ENCODE assay signal across 8 cellular contexts in genomic region chr19:7681336-7682174, GRCh38. TPM values are rescaled to one million over a fixed set of nuclear protein-coding genes. Genes with fewer than 3 reads are reported as not detected.
A peak's percentile ranks its signal among the peaks of the same experiment; 100 is the strongest.
DNase-seq lines count a peak whose midpoint lies in the region; ATAC-seq and TF ChIP-seq lines count a peak whose summit lies in the region.

No MANE protein-coding gene starts in this region.

- no peaks in the 10 kb centered on the region for H3K9me3 ChIP-seq in endodermal cell (ENCODE audit: control insufficient read depth, low read length)

- H3K27ac Mint-ChIP-seq in endodermal cell = peak overlapping the region; percentile 85

- peaks cover 25% of the 10 kb centered on the region for H3K27me3 Mint-ChIP-seq in endodermal cell (ENCODE audit: insufficient read depth)

- ATAC-seq in GM21360 (IDR thresholded peaks at IDR 0.05; ENCODE audit: unreplicated experiment) (peak; percentile 26), GM21529 (IDR thresholded peaks at IDR 0.05; ENCODE audit: unreplicated experiment) (no peak)

- DNase-seq in AG10803 (ENCODE audit: low read depth) (peak; percentile 71), NOMO-1 (lab: John Stamatoyannopoulos, UW; ENCODE audit: unreplicated experiment in 2 of 2) (peak; percentile 97 to 98), endodermal cell (peak; percentile 93), mesenteric fat pad (ENCODE audit: low spot score) (peak; percentile 92)
- peak; percentile 81 for DNase-seq in activated CD8-positive, alpha-beta memory T cell treated with anti-CD3 and anti-CD28 coated beads, Interleukin-2, amount 50 U/mL, for 1 hour (ENCODE audit: extremely low read depth)
- peak; percentile 71 for DNase-seq in stimulated activated CD8-positive, alpha-beta memory T cell treated with anti-CD3 and anti-CD28 coated beads, Interleukin-12 subunit alpha, Interleukin-12 subunit beta, amount 100 ng/mL, for 24 hours (ENCODE audit: extremely low read depth)

- H3K4me3 ChIP-seq in AG10803 (ENCODE audit: low read length) (peak overlapping the region; percentile 93), endodermal cell (ENCODE audit: low read length) (peak overlapping the region; percentile 87)

- H3K4me1 ChIP-seq in endodermal cell (ENCODE audit: control insufficient read depth, insufficient read depth, low read length) = no peaks in the 10 kb centered on the region

- WGBS in endodermal cell (ENCODE audit: insufficient coverage in 1 of 2, insufficient read length in 1 of 2), 2 experiments = 32 to 50% methylated on average over 26 to 43 of the region's 43 CpGs

- H3K9ac ChIP-seq in endodermal cell (ENCODE audit: extremely low read depth, low read length, poor library complexity, severe bottlenecking) = peak overlapping the region; percentile 57

- peak overlapping the region; percentile 77 for H3K4me3 Mint-ChIP-seq in endodermal cell

- no peak overlapping the region for H3K27ac ChIP-seq in endodermal cell (ENCODE audit: low read depth, low read length)

- peaks cover 8% of the 10 kb centered on the region for H3K4me1 Mint-ChIP-seq in endodermal cell

- H3K27me3 ChIP-seq in endodermal cell (ENCODE audit: control insufficient read depth, insufficient read depth, low read length, poor library complexity, severe bottlenecking) = peaks cover 21% of the 10 kb centered on the region

- H3K9me3 Mint-ChIP-seq in endodermal cell = no peaks in the 10 kb centered on the region

- peaks cover 18% of the 10 kb centered on the region for H3K36me3 Mint-ChIP-seq in endodermal cell (ENCODE audit: low read depth)

- TF ChIP-seq CTCF in AG10803 (conservative IDR thresholded peaks at IDR 0.05; ENCODE audit: low read length) (peak; percentile 66), endodermal cell (conservative IDR thresholded peaks at IDR 0.05) (peak; percentile 65)

- peaks cover 13% of the 10 kb centered on the region for H3K36me3 ChIP-seq in endodermal cell (ENCODE audit: control insufficient read depth, insufficient read depth, low read length)

RNA-seq across cellular contexts. Expression of gene TRAPPC5, which starts 0.9 kb away (rescaled TPM):
- 10 to 100 TPM; 64.6 to 93.1 TPM for total RNA-seq in endodermal cell
- polyA plus RNA-seq in endodermal cell (2013, experiment 1 of 2) = 40.1 TPM
- 38.2 TPM for polyA plus RNA-seq in endodermal cell (2013, experiment 2 of 2)
- total RNA-seq in mesenteric fat pad = 107 TPM

RNA-seq across cellular contexts. Expression of gene MCEMP1, which starts 4.7 kb away (rescaled TPM):
- total RNA-seq in endodermal cell = not detected
- polyA plus RNA-seq in endodermal cell (2013, experiment 1 of 2) = not detected
- not detected for polyA plus RNA-seq in endodermal cell (2013, experiment 2 of 2)
- total RNA-seq in mesenteric fat pad = 9.1 TPM

RNA-seq across cellular contexts. Expression of gene RETN, which starts 12.7 kb away (rescaled TPM):
- not detected for total RNA-seq in endodermal cell
- polyA plus RNA-seq in endodermal cell (2013, experiment 1 of 2) = not detected
- not detected for polyA plus RNA-seq in endodermal cell (2013, experiment 2 of 2)
- 4.8 TPM for total RNA-seq in mesenteric fat pad

RNA-seq across cellular contexts. Expression of gene FCER2, which starts 20.4 kb away (rescaled TPM):
- total RNA-seq in endodermal cell (not detected), mesenteric fat pad (0.67 TPM)
- polyA plus RNA-seq in endodermal cell (2013, experiment 1 of 2) = not detected
- polyA plus RNA-seq in endodermal cell (2013, experiment 2 of 2) = not detected

RNA-seq across cellular contexts. Expression of gene STXBP2, which starts 44.6 kb away (rescaled TPM):
- total RNA-seq in endodermal cell = 100 to 1,000 TPM; 119 to 126 TPM
- 27.5 TPM for polyA plus RNA-seq in endodermal cell (2013, experiment 1 of 2)
- 29.9 TPM for polyA plus RNA-seq in endodermal cell (2013, experiment 2 of 2)
- total RNA-seq in mesenteric fat pad = 60.4 TPM

Comparison
In these comparisons a context has a peak if more than half of its experiments do, and no peak if none do; other contexts are left out.
1. RNA of gene MCEMP1, which starts 4.7 kb away (total RNA-seq): 9.1 TPM in mesenteric fat pad (single experiment); not detected in endodermal cell; every median in the first group is over 10 times any median in the second.
2. Peak in every context shown above with its lines, with median percentiles within 50 percentile points of each other: DNase-seq.